In genomic region chr4:114005569-114006442, GRCh38 we compare ENCODE assay signal across 11 cellular contexts. TPM values are rescaled to one million over a fixed set of nuclear protein-coding genes. Genes with fewer than 3 reads are reported as not detected.
DNase-seq lines count a peak whose midpoint lies in the region; ATAC-seq and TF ChIP-seq lines count a peak whose summit lies in the region.
"Had no signal": no experiment of that assay in that cellular context is flagged by ENCODE, and none has a peak within 500 bp of the region (broad histone marks: within the 10 kb centered on the region; RNA-seq: fewer than 3 reads in every experiment).

No MANE protein-coding gene starts in this region.

- CTCF ChIA-PET in AG04450 (lab: Charles Lee) (no interaction called here), OCI-LY7 (lab: Charles Lee; ENCODE audit: unreplicated experiment) (no interaction called here)

- no TSS peak for BruUV-seq in OCI-LY7 (replicated peaks; lab: Mats Ljungman, UMichigan)

- no peak overlapping the region for H2AFZ ChIP-seq in OCI-LY7 (ENCODE audit: low read length)

- TF ChIP-seq CTCF in AG04450 (IDR thresholded peaks at IDR 0.05; ENCODE audit: low read depth, low read length) (no peak), cardiac fibroblast (IDR thresholded peaks at IDR 0.05; ENCODE audit: low read depth, low read length) (no peak), OCI-LY7 (conservative IDR thresholded peaks at IDR 0.05; ENCODE audit: low read length) (no peak)

- H3K4me3 ChIP-seq in AG04450 (ENCODE audit: low read depth, low read length), result no peak overlapping the region
- no peak overlapping the region for H3K4me3 ChIP-seq in cardiac fibroblast (replicated peaks in 1 of 2; ENCODE audit: low read depth in 2 of 2, low read length in 2 of 2)
- no peak overlapping the region for H3K4me3 ChIP-seq in OCI-LY7 (ENCODE audit: low read depth, low read length, poor library complexity, severe bottlenecking)
- H3K4me3 ChIP-seq: BLaER1 treated with 17β-estradiol and CSF1 and Interleukin-3, amounts not matched to agents 10 nM and 100 nM had no signal

- H3K9me3 ChIP-seq in AG04450 (ENCODE audit: control insufficient read depth, insufficient read depth, low read length) (no peaks in the 10 kb centered on the region), OCI-LY7 (ENCODE audit: low read length) (no peaks in the 10 kb centered on the region)

- no peaks in the 10 kb centered on the region for H3K79me2 ChIP-seq in OCI-LY7 (ENCODE audit: insufficient read depth, low read depth, low read length)

- H3K36me3 ChIP-seq in OCI-LY7 (ENCODE audit: insufficient read depth, low read length), result no peaks in the 10 kb centered on the region
- H3K36me3 ChIP-seq: BLaER1 treated with 17β-estradiol and CSF1 and Interleukin-3, amounts not matched to agents 10 nM and 100 nM had no signal

- H3K4me1 ChIP-seq in OCI-LY7 (ENCODE audit: insufficient read depth, low read length, poor library complexity, severe bottlenecking), result no peaks in the 10 kb centered on the region
- H3K4me1 ChIP-seq: BLaER1 treated with 17β-estradiol and CSF1 and Interleukin-3, amounts not matched to agents 10 nM and 100 nM had no signal

- POLR2A ChIA-PET in AG04450 (lab: Yijun Ruan, JAX) (interaction anchor here (0.7 to 0.9 kb wide), 2 partner anchors 10 to 225 kb away, joined by 3 to 5 read pairs; no protein-coding TSS in a partner anchor), OCI-LY7 (lab: Charles Lee) (interaction anchor here (0.6 kb wide), 1 partner anchor 1022 kb away, joined by 3 read pairs; no protein-coding TSS in a partner anchor)

- no peak overlapping the region for H3K4me2 ChIP-seq in OCI-LY7 (ENCODE audit: low read length)
- H3K4me2 ChIP-seq: BLaER1 treated with 17β-estradiol and CSF1 and Interleukin-3, amounts not matched to agents 10 nM and 100 nM had no signal

- intact Hi-C loops in OCI-LY7 (cut with micrococcal nuclease; ENCODE audit: unreplicated experiment), result no loop called here

- ATAC-seq in HG02588 (IDR thresholded peaks at IDR 0.05; ENCODE audit: unreplicated experiment), result no peak

- H4K20me1 ChIP-seq in OCI-LY7 (ENCODE audit: insufficient read depth, low read length), result no peaks in the 10 kb centered on the region
- H4K20me1 ChIP-seq: BLaER1 treated with 17β-estradiol and CSF1 and Interleukin-3, amounts not matched to agents 10 nM and 100 nM had no signal

- no peak for TF ChIP-seq RAD21 in Ishikawa (IDR thresholded peaks at IDR 0.05; ENCODE audit: low read depth)

- no peaks in the 10 kb centered on the region for H3K27me3 ChIP-seq in AG04450 (ENCODE audit: control insufficient read depth, insufficient read depth, low read length)
- H3K27me3 ChIP-seq: BLaER1 treated with 17β-estradiol and CSF1 and Interleukin-3, amounts not matched to agents 10 nM and 100 nM had no signal

- DNase-seq in AG04450 (ENCODE audit: low read depth, low spot score) (peak; percentile 30), cardiac fibroblast (ENCODE audit: low read depth in 2 of 2) (peak; percentile 70 to 83), kidney glomerular epithelial cell (lab: John Stamatoyannopoulos, UW) (peak; percentile 45), ecto neural progenitor cell (ENCODE audit: low spot score) (no peak), epidermal melanocyte (ENCODE audit: insufficient read length, low spot score) (no peak), OCI-LY7 (ENCODE audit: low spot score) (no peak)
- DNase-seq: NCI-H2227 treated with DMSO at 0.1 percent for 48 hours, small intestine had no signal

- H3K27ac ChIP-seq in AG04450 (ENCODE audit: low read depth, low read length), result no peak overlapping the region
- H3K27ac ChIP-seq in OCI-LY7 (ENCODE audit: low read depth, low read length, poor library complexity, severe bottlenecking), result no peak overlapping the region
- H3K27ac ChIP-seq: BLaER1 treated with 17β-estradiol and CSF1 and Interleukin-3, amounts not matched to agents 10 nM and 100 nM had no signal

- TF ChIP-seq EP300 in Ishikawa (IDR thresholded peaks at IDR 0.05; ENCODE audit: borderline replicate concordance), result no peak; the same call in 1 of the 2 replicates

- H3K9me2 ChIP-seq in OCI-LY7 (ENCODE audit: insufficient read depth, low read length), result no peaks in the 10 kb centered on the region

TF ChIP-seq in Ishikawa, 13 proteins besides CTCF, POLR2A, EP300 and RAD21:
- no peak for TF ChIP-seq MAX (IDR thresholded peaks at IDR 0.05)
- TF ChIP-seq ZBTB7A (IDR thresholded peaks at IDR 0.05; ENCODE audit: low read depth), result no peak
- TF ChIP-seq NFIC (IDR thresholded peaks at IDR 0.05), result peak; percentile 48; the same call in 1 of the 2 replicates
TF ChIP-seq in Ishikawa: peak in this region for 1.

RNA-seq across cellular contexts. Expression of gene ARSJ, which starts 26.4 kb away (rescaled TPM):
- polyA plus RNA-seq in AG04450 (2011; rRNA removed), result 43.8 and 47.9 TPM in 2 replicates
- polyA minus RNA-seq in AG04450 (2011; rRNA and poly(A)+ RNA removed), result 48.5 and 58.3 TPM in 2 replicates
- total RNA-seq in OCI-LY7 (2014; rRNA removed; shearing (Covaris generic)), result not detected in 2 replicates
- not detected in 2 replicates for total RNA-seq in OCI-LY7 (2022)

Comparison
In these comparisons a context has a peak if more than half of its experiments do, and no peak if none do; other contexts are left out.
1. DNase-seq: peak in AG04450 (single experiment), cardiac fibroblast (2 of 2) and kidney glomerular epithelial cell (single experiment); none in ecto neural progenitor cell (single experiment), epidermal melanocyte (single experiment) and OCI-LY7 (single experiment).